In the genomic region with DNA sequence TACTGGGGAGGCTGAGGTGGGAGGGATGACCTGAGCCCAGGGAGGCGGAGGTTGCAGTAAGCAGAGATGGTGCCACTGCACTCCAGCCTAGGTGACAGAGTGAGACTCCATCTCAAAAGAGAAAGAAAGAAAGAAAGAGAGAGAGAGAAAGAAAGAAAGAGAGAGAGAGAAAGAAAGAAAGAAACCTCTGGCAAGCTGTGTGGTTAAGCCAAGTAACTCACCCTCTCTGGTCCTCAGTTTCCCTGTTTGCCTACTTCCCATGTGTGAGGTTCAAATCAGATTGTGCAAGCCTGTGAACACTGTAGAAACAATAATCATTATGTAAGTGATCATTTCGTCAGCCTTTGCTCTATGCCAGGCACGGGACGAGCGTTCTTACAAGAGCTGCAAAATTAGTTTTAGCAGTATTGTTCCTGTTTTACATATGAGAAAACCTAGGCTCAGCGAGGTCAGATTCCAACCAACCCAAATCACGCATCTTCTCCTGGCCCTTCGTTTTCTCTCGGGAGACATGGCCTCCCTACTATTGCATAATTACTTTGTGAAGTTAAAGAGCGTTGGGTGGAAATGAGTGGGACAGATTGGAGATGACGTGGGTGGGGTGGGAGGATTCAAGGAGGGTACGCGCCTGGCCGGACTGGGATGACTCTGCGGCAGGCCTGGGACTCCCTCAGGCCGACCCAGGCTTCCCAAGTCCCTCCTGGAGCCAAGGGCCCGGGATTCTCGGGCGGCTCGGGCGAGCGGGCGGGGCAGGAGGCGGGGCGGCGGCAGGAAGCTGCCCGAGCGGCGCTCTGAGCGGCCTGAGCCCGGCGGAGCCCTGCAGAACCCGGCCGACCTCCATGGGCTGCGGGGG, we compare ENCODE assay signal across 8 cellular contexts. TPM values are rescaled to one million over a fixed set of nuclear protein-coding genes. Genes with fewer than 3 reads are reported as not detected.
DNase-seq lines count a peak whose midpoint lies in the region; ATAC-seq, FAIRE-seq and TF ChIP-seq lines count a peak whose summit lies in the region.

Gene SNX21 (plus strand): TSS at position 770 of the 853 bp plus-strand sequence. CDS start 121 bp downstream, outside the sequence.

- H3K36me3 Mint-ChIP-seq in CD4-positive, alpha-beta memory T cell: no peaks in the 10 kb centered on the region
- no peaks in the 10 kb centered on the region for H3K36me3 Mint-ChIP-seq in activated naive CD8-positive, alpha-beta T cell
- no peaks in the 10 kb centered on the region for H3K36me3 Mint-ChIP-seq in natural killer cell treated with Interleukin-12 subunit alpha and Interleukin-12 subunit beta and Interleukin-15 and Interleukin-18, amount 100 ng/mL, for 72 hours

- no peak for TF ChIP-seq CTCF in HEK293 (tag by site-specific recombination; IDR thresholded peaks at IDR 0.05)
- TF ChIP-seq CTCF in upper lobe of right lung (IDR thresholded peaks at IDR 0.05): no peak

- FAIRE-seq in frontal cortex (lab: Jason Lieb, UNC): no peak

- peaks cover 21% of the 10 kb centered on the region for H3K4me1 ChIP-seq in CD4-positive, alpha-beta memory T cell (ENCODE audit: insufficient read depth, low read length)
- H3K4me1 ChIP-seq in HEK293 (ENCODE audit: control insufficient read depth, insufficient read depth, low read length) (no peaks in the 10 kb centered on the region; the same call in 1 of the 2 replicates), upper lobe of right lung (peaks cover 31% of the 10 kb centered on the region)

- H3K27ac ChIP-seq in CD4-positive, alpha-beta memory T cell (ENCODE audit: low read depth, low read length): peak within 1 kb of the TSS; percentile 21
- H3K27ac ChIP-seq in HEK293 (ENCODE audit: extremely low read depth, low read depth, low read length) (peak within 1 kb of the TSS; percentile 46), upper lobe of right lung (peak within 1 kb of the TSS; percentile 90)

- CTCF ChIA-PET in CD4-positive, alpha-beta memory T cell (lab: Charles Lee; ENCODE audit: partially characterized antibody): interaction anchor here (1.2 to 1.3 kb wide), 2 partner anchors 9 to 137 kb away, joined by 3 to 5 read pairs; no protein-coding TSS in a partner anchor
- CTCF ChIA-PET in HEK293 (lab: Yijun Ruan, JAX): interaction anchor here (0.6 to 2.0 kb wide), 4 partner anchors 9 to 104 kb away, joined by 4 to 8 read pairs (median 4); no protein-coding TSS in a partner anchor

- peaks cover 0 to 3% of the 10 kb centered on the region in 2 donors for H3K27me3 Mint-ChIP-seq in CD4-positive, alpha-beta memory T cell
- no peaks in the 10 kb centered on the region for H3K27me3 Mint-ChIP-seq in activated naive CD8-positive, alpha-beta T cell
- H3K27me3 Mint-ChIP-seq in natural killer cell treated with Interleukin-12 subunit alpha and Interleukin-12 subunit beta and Interleukin-15 and Interleukin-18, amount 100 ng/mL, for 72 hours: peaks cover 0 to 3% of the 10 kb centered on the region in 2 donors

- no peaks in the 10 kb centered on the region for H3K36me3 ChIP-seq in CD4-positive, alpha-beta memory T cell (ENCODE audit: insufficient read depth, low read length)
- H3K36me3 ChIP-seq in HEK293 (ENCODE audit: control insufficient read depth in 2 of 2, insufficient read depth in 1 of 2, low read length in 2 of 2) (peaks cover 0 to 8% of the 10 kb centered on the region in 2 experiments; a peak in 1 of 3 replicates), upper lobe of right lung (peaks cover 5% of the 10 kb centered on the region)

- intact Hi-C loops in CD4-positive, alpha-beta memory T cell (cut with micrococcal nuclease): no loop called here
- intact Hi-C loops in upper lobe of right lung (cut with DNase I): no loop called here

- POLR2A ChIA-PET in CD4-positive, alpha-beta memory T cell (lab: Charles Lee; ENCODE audit: partially characterized antibody): interaction anchor here (0.7 to 2.8 kb wide), 7 partner anchors 10 to 531 kb away, joined by 3 to 17 read pairs (median 5); partner anchors contain the start of genes ACOT8, PCIF1 and ZSWIM3
- POLR2A ChIA-PET in HEK293 (lab: Yijun Ruan, JAX): interaction anchor here (0.8 to 1.5 kb wide), 6 partner anchors 14 to 138 kb away, joined by 3 to 4 read pairs (median 3); partner anchors contain the start of genes ACOT8 and ZSWIM1

- no peaks in the 10 kb centered on the region for H3K9me3 Mint-ChIP-seq in CD4-positive, alpha-beta memory T cell
- H3K9me3 Mint-ChIP-seq in activated naive CD8-positive, alpha-beta T cell (ENCODE audit: low read depth): no peaks in the 10 kb centered on the region
- H3K9me3 Mint-ChIP-seq in natural killer cell treated with Interleukin-12 subunit alpha and Interleukin-12 subunit beta and Interleukin-15 and Interleukin-18, amount 100 ng/mL, for 72 hours: no peaks in the 10 kb centered on the region

- peaks cover 7 to 23% (median 13%) of the 10 kb centered on the region in 4 donors for H3K4me1 Mint-ChIP-seq in CD4-positive, alpha-beta memory T cell
- H3K4me1 Mint-ChIP-seq in activated naive CD8-positive, alpha-beta T cell (ENCODE audit: low read depth): peaks cover 10% of the 10 kb centered on the region
- H3K4me1 Mint-ChIP-seq in natural killer cell treated with Interleukin-12 subunit alpha and Interleukin-12 subunit beta and Interleukin-15 and Interleukin-18, amount 100 ng/mL, for 72 hours (ENCODE audit: low read depth in 2 of 2): peaks cover 9 to 10% of the 10 kb centered on the region in 2 donors

- peak within 1 kb of the TSS; percentile 3 to 64 for H3K4me3 ChIP-seq in CD4-positive, alpha-beta memory T cell (ENCODE audit: low read length in 2 of 2)
- H3K4me3 ChIP-seq in HEK293 (ENCODE audit: low read depth, low read length) (peak within 1 kb of the TSS; percentile 48), upper lobe of right lung (peak within 1 kb of the TSS; percentile 76)

- peak within 1 kb of the TSS; percentile 4 to 79 (median 13) for H3K27ac Mint-ChIP-seq in CD4-positive, alpha-beta memory T cell
- H3K27ac Mint-ChIP-seq in activated naive CD8-positive, alpha-beta T cell: peak within 1 kb of the TSS; percentile 78
- H3K27ac Mint-ChIP-seq in natural killer cell treated with Interleukin-12 subunit alpha and Interleukin-12 subunit beta and Interleukin-15 and Interleukin-18, amount 100 ng/mL, for 72 hours: peak within 1 kb of the TSS; percentile 1 to 78

- peak within 1 kb of the TSS; percentile 77 to 91 (median 84) for H3K4me3 Mint-ChIP-seq in CD4-positive, alpha-beta memory T cell
- peak within 1 kb of the TSS; percentile 91 for H3K4me3 Mint-ChIP-seq in activated naive CD8-positive, alpha-beta T cell
- peak within 1 kb of the TSS; percentile 85 for H3K4me3 Mint-ChIP-seq in natural killer cell treated with Interleukin-12 subunit alpha and Interleukin-12 subunit beta and Interleukin-15 and Interleukin-18, amount 100 ng/mL, for 72 hours

- ATAC-seq in natural killer cell treated with Interleukin-12 subunit alpha and Interleukin-12 subunit beta and Interleukin-15 and Interleukin-18, amount 100 ng/mL, for 72 hours: peak; percentile 76 to 81
- peak; percentile 90 for ATAC-seq in upper lobe of right lung

- H3K27me3 ChIP-seq in CD4-positive, alpha-beta memory T cell (ENCODE audit: insufficient read depth, low read length): no peaks in the 10 kb centered on the region
- no peaks in the 10 kb centered on the region for H3K27me3 ChIP-seq in upper lobe of right lung

- H3K9me3 ChIP-seq in CD4-positive, alpha-beta memory T cell (ENCODE audit: control insufficient read depth in 1 of 2, low read length in 2 of 2): no peaks in the 10 kb centered on the region
- H3K9me3 ChIP-seq in HEK293 (ENCODE audit: control insufficient read depth, insufficient read depth, low read depth, low read length) (no peaks in the 10 kb centered on the region), upper lobe of right lung (no peaks in the 10 kb centered on the region)

- peak in 2 of 5 donors; percentile 22 to 28 for DNase-seq in CD4-positive, alpha-beta memory T cell
- DNase-seq in NOMO-1 (lab: John Stamatoyannopoulos, UW; ENCODE audit: unreplicated experiment in 2 of 2): peak; percentile 78 to 88
- DNase-seq in frontal cortex (ENCODE audit: low spot score in 2 of 2): peak; percentile 70 to 73
- peak; percentile 13 for DNase-seq in natural killer cell treated with Interleukin-12 subunit alpha and Interleukin-12 subunit beta and Interleukin-15 and Interleukin-18, amount 100 ng/mL, for 72 hours (ENCODE audit: low spot score)
- peak; percentile 91 for DNase-seq in upper lobe of right lung
- no peak for DNase-seq in GDM1 (lab: John Stamatoyannopoulos, UW)

TF ChIP-seq in HEK293, 187 proteins besides CTCF, POLR2A, EP300 and RAD21 (continues in another document):
- TF ChIP-seq ZSCAN30 (tag by site-specific recombination; IDR thresholded peaks at IDR 0.05) (0 out of 2 replicates have a peak, but pooled peaks have one; percentile 35), EGR2 (tag by site-specific recombination; IDR thresholded peaks at IDR 0.05; ENCODE audit: low read depth) (peak; percentile 90), WT1 (tag by site-specific recombination; IDR thresholded peaks at IDR 0.05) (peak; percentile 65), ZNF140 (tag by site-specific recombination; IDR thresholded peaks at IDR 0.05) (no peak), ZNF202 (tag by site-specific recombination; IDR thresholded peaks at IDR 0.05; ENCODE audit: borderline replicate concordance) (no peak), ZNF776 (tag by site-specific recombination; IDR thresholded peaks at IDR 0.05; ENCODE audit: borderline replicate concordance) (no peak), ZNF76 (tag by site-specific recombination; IDR thresholded peaks at IDR 0.05; ENCODE audit: borderline replicate concordance, low read depth) (peak; percentile 47; the same call in 1 of the 2 replicates), ZNF157 (tag by site-specific recombination; IDR thresholded peaks at IDR 0.05) (no peak), SCRT1 (tag by site-specific recombination; IDR thresholded peaks at IDR 0.05; ENCODE audit: borderline replicate concordance) (no peak), ZFHX2 (tag by site-specific recombination; conservative IDR thresholded peaks at IDR 0.05) (peak; percentile 97), ZNF48 (tag by site-specific recombination; IDR thresholded peaks at IDR 0.05) (no peak), ZNF777 (tag by site-specific recombination; IDR thresholded peaks at IDR 0.05; ENCODE audit: borderline replicate concordance) (no peak), ZNF2 (tag by site-specific recombination; IDR thresholded peaks at IDR 0.05) (no peak), ZNF571 (tag by site-specific recombination; IDR thresholded peaks at IDR 0.05) (no peak)

RNA-seq across cellular contexts. Expression of gene SNX21, which starts in this region (rescaled TPM):
- 1 to 10 TPM; 2.6 to 3.5 TPM for total RNA-seq in CD4-positive, alpha-beta memory T cell
- 1 to 10 TPM in 1 of 2 donors, under 1 TPM in 1; 0.20 to 1.8 TPM for polyA plus RNA-seq in CD4-positive, alpha-beta memory T cell
- 15.5 TPM for total RNA-seq in frontal cortex
- 1 to 10 TPM; 1.5 to 2.2 TPM for total RNA-seq in natural killer cell treated with Interleukin-12 subunit alpha and Interleukin-12 subunit beta and Interleukin-15 and Interleukin-18, amount 100 ng/mL, for 72 hours
- total RNA-seq in upper lobe of right lung: 23.4 TPM

Comparison
In these comparisons a context has a peak if more than half of its experiments do, and no peak if none do; other contexts are left out.
1. H3K27ac ChIP-seq: peak in every context shown above with its lines; median percentile 90 in upper lobe of right lung; 46 in HEK293; 21 in CD4-positive, alpha-beta memory T cell.
2. H3K27ac Mint-ChIP-seq: peak in every context shown above with its lines; median percentile 78 in activated naive CD8-positive, alpha-beta T cell; 40 in natural killer cell treated with Interleukin-12 subunit alpha and Interleukin-12 subunit beta and Interleukin-15 and Interleukin-18, amount 100 ng/mL, for 72 hours; 13 in CD4-positive, alpha-beta memory T cell.